In the genomic region with DNA sequence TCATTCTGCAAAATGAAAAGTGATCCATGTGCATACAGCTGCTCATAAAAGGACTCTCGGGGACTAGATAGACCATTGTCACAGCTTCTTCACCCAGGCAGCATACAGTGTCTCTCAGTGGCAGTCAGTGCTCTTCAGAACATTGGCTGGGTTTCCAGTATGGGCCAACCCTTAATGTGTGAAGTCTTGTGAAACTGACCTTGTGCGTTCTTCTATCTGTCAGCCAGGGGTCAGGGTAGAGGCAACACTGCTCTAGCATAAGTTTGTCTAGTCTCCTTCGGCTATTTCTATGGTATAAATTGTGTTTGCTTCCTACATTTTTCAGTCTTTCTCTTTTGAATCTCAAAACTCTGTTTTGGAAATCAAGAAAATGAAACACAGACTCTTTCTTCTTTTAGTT, we compare ENCODE assay signal across 8 cellular contexts. TPM values are rescaled to one million over a fixed set of nuclear protein-coding genes. Genes with fewer than 3 reads are reported as not detected.
A peak's percentile ranks its signal among the peaks of the same experiment; 100 is the strongest.
DNase-seq lines count a peak whose midpoint lies in the region; ATAC-seq and TF ChIP-seq lines count a peak whose summit lies in the region.
"Had no signal": no experiment of that assay in that cellular context is flagged by ENCODE, and none has a peak within 500 bp of the region (broad histone marks: within the 10 kb centered on the region; RNA-seq: fewer than 3 reads in every experiment).

No MANE protein-coding gene starts in this region.

- peak; percentile 7 for DNase-seq in HT-29 (ENCODE audit: low spot score)
- DNase-seq in cerebellar cortex (ENCODE audit: low spot score), result peak; percentile 5
- DNase-seq in progenitor cell of endocrine pancreas (ENCODE audit: low spot score, unreplicated experiment), result no peak
- no peak for DNase-seq in NCI-H146 treated with DMSO at 0.1 percent for 48 hours (lab: John Stamatoyannopoulos, UW; ENCODE audit: unreplicated experiment)
- DNase-seq in activated naive CD4-positive, alpha-beta T cell (lab: John Stamatoyannopoulos, UW), result no peak
- DNase-seq: kidney glomerular epithelial cell had no signal

- H3K9me3 Mint-ChIP-seq in progenitor cell of endocrine pancreas (ENCODE audit: low read depth), result no peaks in the 10 kb centered on the region

- peak; percentile 24 for TF ChIP-seq CTCF in progenitor cell of endocrine pancreas (IDR thresholded peaks at IDR 0.05; ENCODE audit: unreplicated experiment)

- H3K4me3 Mint-ChIP-seq in progenitor cell of endocrine pancreas (ENCODE audit: low read depth), result no peak overlapping the region

- peak; percentile 55 for ATAC-seq in GM19023 (IDR thresholded peaks at IDR 0.05; ENCODE audit: unreplicated experiment)
- no peak for ATAC-seq in GM18498 (IDR thresholded peaks at IDR 0.05; ENCODE audit: unreplicated experiment)

- no peaks in the 10 kb centered on the region for H3K27me3 Mint-ChIP-seq in progenitor cell of endocrine pancreas

- H3K36me3 Mint-ChIP-seq in progenitor cell of endocrine pancreas (ENCODE audit: insufficient read depth), result no peaks in the 10 kb centered on the region

- no peak overlapping the region for H3K27ac Mint-ChIP-seq in progenitor cell of endocrine pancreas

- no peaks in the 10 kb centered on the region for H3K4me1 Mint-ChIP-seq in progenitor cell of endocrine pancreas (ENCODE audit: low read depth)

RNA-seq across cellular contexts. Expression of a gene that starts 37.0 kb away (rescaled TPM):
- total RNA-seq in HT-29 (2014; rRNA removed; shearing (Covaris generic)), result 0.05 and 0.25 TPM in 2 replicates
- total RNA-seq in progenitor cell of endocrine pancreas, result not detected in 2 replicates

Comparison
In these comparisons a context has a peak if more than half of its experiments do, and no peak if none do; other contexts are left out.
1. DNase-seq: peak in HT-29 (single experiment) and cerebellar cortex (single experiment); none in progenitor cell of endocrine pancreas (single experiment), NCI-H146 treated with DMSO at 0.1 percent for 48 hours (single experiment) and activated naive CD4-positive, alpha-beta T cell (0 of 4).